16 cellular contexts compared by ENCODE assay signal in the genomic region with DNA sequence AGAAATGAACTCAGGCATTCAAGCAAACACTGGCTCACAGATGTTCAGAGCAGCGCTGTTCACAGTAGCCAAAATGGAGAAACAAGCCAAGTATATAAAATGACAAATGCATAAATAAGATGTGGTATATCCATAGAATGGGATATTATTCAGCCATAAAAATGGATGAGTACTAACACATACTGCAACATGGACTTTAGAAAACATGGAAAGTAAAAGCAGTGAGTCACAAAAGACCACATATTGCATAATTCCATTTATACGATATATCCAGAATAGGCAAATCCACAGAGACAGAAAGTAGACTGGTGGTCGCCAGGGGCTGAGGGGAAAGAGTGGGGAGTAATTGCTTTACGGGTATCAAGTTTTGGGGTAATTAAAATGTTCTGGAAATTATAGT. TPM values are rescaled to one million over a fixed set of nuclear protein-coding genes. Genes with fewer than 3 reads are reported as not detected.
"Had no signal": no experiment of that assay in that cellular context is flagged by ENCODE, and none has a peak within 500 bp of the region (broad histone marks: within the 10 kb centered on the region; RNA-seq: fewer than 3 reads in every experiment).

No MANE protein-coding gene starts in this region.

- DNase-seq: activated CD4-positive, alpha-beta T cell treated with anti-CD3 and anti-CD28 coated beads for 4 hours; activated CD8-positive, alpha-beta memory T cell treated with anti-CD3 and anti-CD28 coated beads, Interleukin-2, amount 50 U/mL, for 4 hours; activated CD8-positive, alpha-beta T cell treated with anti-CD3 and anti-CD28 coated beads for 36 hours; activated gamma-delta T cell treated with Interleukin-2 at 50 U/mL for 16 hours; activated naive CD8-positive, alpha-beta T cell treated with anti-CD3 and anti-CD28 coated beads for 36 hours; activated T-cell treated with anti-CD3 and anti-CD28 coated beads, Interleukin-2, amount 50 U/mL, for 72 hours; anterior cingulate cortex; small intestine; T-cell; T1000; transverse colon had no signal

- H3K4me3 ChIP-seq: esophagus muscularis mucosa, neural progenitor cell, transverse colon had no signal

- ATAC-seq: activated CD8-positive, alpha-beta T cell treated with anti-CD3 and anti-CD28 coated beads for 36 hours; activated T-cell treated with anti-CD3 and anti-CD28 coated beads, Interleukin-2, amount 50 U/mL, for 72 hours; T-cell had no signal

RNA-seq across cellular contexts. Expression of a gene that starts 21.3 kb away (rescaled TPM):
- total RNA-seq: esophagus muscularis mucosa, frontal cortex, kidney epithelial cell, subcutaneous adipose tissue, transverse colon had no signal
